In genomic region chr14:100117647-100118376, GRCh38 we compare ENCODE assay signal across 15 cellular contexts. TPM values are rescaled to one million over a fixed set of nuclear protein-coding genes. Genes with fewer than 3 reads are reported as not detected.
DNase-seq lines count a peak whose midpoint lies in the region; ATAC-seq and TF ChIP-seq lines count a peak whose summit lies in the region.
"Had no signal": no experiment of that assay in that cellular context is flagged by ENCODE, and none has a peak within 500 bp of the region (broad histone marks: within the 10 kb centered on the region; RNA-seq: fewer than 3 reads in every experiment).

No MANE protein-coding gene starts in this region.

- CTCF ChIA-PET in OCI-LY7 (lab: Charles Lee; ENCODE audit: unreplicated experiment), result interaction anchor here (0.6 to 1.1 kb wide), 3 partner anchors 10 to 80 kb away, joined by 3 read pairs; no protein-coding TSS in a partner anchor

- ATAC-seq in central memory CD8-positive, alpha-beta T cell (replicated peaks; ENCODE audit: extremely low read depth, poor library complexity, severe bottlenecking), result no peak
- ATAC-seq in omental fat pad (ENCODE audit: low FRiP score) (no peak), heart right ventricle (no peak)
- ATAC-seq: right lobe of liver had no signal

- intact Hi-C loops in OCI-LY7 (cut with micrococcal nuclease; ENCODE audit: unreplicated experiment) (no loop called here), thyroid gland (cut with DNase I) (no loop called here), heart right ventricle (cut with DNase I) (no loop called here)

- H3K36me3 ChIP-seq in OCI-LY7 (ENCODE audit: insufficient read depth, low read length) (peaks cover 41% of the 10 kb centered on the region; the same call in 1 of the 2 replicates), thyroid gland (no peaks in the 10 kb centered on the region), heart right ventricle (peaks cover 0 to 54% (median 0%) of the 10 kb centered on the region in 9 donors)

- TF ChIP-seq CTCF in OCI-LY7 (conservative IDR thresholded peaks at IDR 0.05; ENCODE audit: low read length) (no peak), thyroid gland (IDR thresholded peaks at IDR 0.05) (no peak), omental fat pad (IDR thresholded peaks at IDR 0.05) (no peak), heart right ventricle (IDR thresholded peaks at IDR 0.05) (no peak)

- no peaks in the 10 kb centered on the region for H3K9me3 ChIP-seq in OCI-LY7 (ENCODE audit: low read length)
- no peaks in the 10 kb centered on the region for H3K9me3 ChIP-seq in thyroid gland
- H3K9me3 ChIP-seq in heart right ventricle, result no peaks in the 10 kb centered on the region
- H3K9me3 ChIP-seq: BLaER1 treated with 17β-estradiol and CSF1 and Interleukin-3, amounts not matched to agents 10 nM and 100 nM; right lobe of liver had no signal

- no peaks in the 10 kb centered on the region for H3K27me3 ChIP-seq in thyroid gland
- no peaks in the 10 kb centered on the region for H3K27me3 ChIP-seq in heart right ventricle
- H3K27me3 ChIP-seq: BLaER1 treated with 17β-estradiol and CSF1 and Interleukin-3, amounts not matched to agents 10 nM and 100 nM; right lobe of liver had no signal

- POLR2A ChIA-PET in OCI-LY7 (lab: Charles Lee), result interaction anchor here (0.8 kb wide), 1 partner anchor 80 kb away, joined by 3 read pairs; no protein-coding TSS in a partner anchor

- no peak overlapping the region for H3K4me3 ChIP-seq in OCI-LY7 (ENCODE audit: low read depth, low read length, poor library complexity, severe bottlenecking)
- no peak overlapping the region for H3K4me3 ChIP-seq in thyroid gland (replicated peaks in 1 of 3)
- H3K4me3 ChIP-seq in heart right ventricle, result no peak overlapping the region
- H3K4me3 ChIP-seq: BLaER1 treated with 17β-estradiol and CSF1 and Interleukin-3, amounts not matched to agents 10 nM and 100 nM; right lobe of liver had no signal

- H3K27me3 Mint-ChIP-seq in activated naive CD4-positive, alpha-beta T cell treated with anti-CD3 and anti-CD28 coated beads, Interleukin-2, amount 50 U/mL, for 24 hours, result no peaks in the 10 kb centered on the region
- H3K27me3 Mint-ChIP-seq in central memory CD8-positive, alpha-beta T cell, result no peaks in the 10 kb centered on the region

- no peaks in the 10 kb centered on the region for H3K79me2 ChIP-seq in OCI-LY7 (ENCODE audit: insufficient read depth, low read depth, low read length)

- no peaks in the 10 kb centered on the region for H4K20me1 ChIP-seq in OCI-LY7 (ENCODE audit: insufficient read depth, low read length)

- H3K4me3 Mint-ChIP-seq in activated naive CD4-positive, alpha-beta T cell treated with anti-CD3 and anti-CD28 coated beads, Interleukin-2, amount 50 U/mL, for 24 hours, result no peak overlapping the region
- H3K4me3 Mint-ChIP-seq in central memory CD8-positive, alpha-beta T cell, result no peak overlapping the region

- no peaks in the 10 kb centered on the region for H3K9me3 Mint-ChIP-seq in activated naive CD4-positive, alpha-beta T cell treated with anti-CD3 and anti-CD28 coated beads, Interleukin-2, amount 50 U/mL, for 24 hours
- H3K9me3 Mint-ChIP-seq in central memory CD8-positive, alpha-beta T cell, result no peaks in the 10 kb centered on the region

- H3K27ac Mint-ChIP-seq in activated naive CD4-positive, alpha-beta T cell treated with anti-CD3 and anti-CD28 coated beads, Interleukin-2, amount 50 U/mL, for 24 hours, result peak overlapping the region; percentile 84
- H3K27ac Mint-ChIP-seq in central memory CD8-positive, alpha-beta T cell (ENCODE audit: low read depth), result peak overlapping the region; percentile 29

- TF ChIP-seq POLR2A in thyroid gland (IDR thresholded peaks at IDR 0.05), result no peak

- H2AFZ ChIP-seq in OCI-LY7 (ENCODE audit: low read length), result no peak overlapping the region

- H3K4me2 ChIP-seq in OCI-LY7 (ENCODE audit: low read length), result no peak overlapping the region
- H3K4me2 ChIP-seq: BLaER1 treated with 17β-estradiol and CSF1 and Interleukin-3, amounts not matched to agents 10 nM and 100 nM had no signal

- H3K9me2 ChIP-seq in OCI-LY7 (ENCODE audit: insufficient read depth, low read length), result no peaks in the 10 kb centered on the region

- WGBS in thyroid gland, 2 donors, result 78 to 80% methylated on average over 13 of the region's 13 CpGs
- WGBS in heart right ventricle, 2 donors, result 96 to 97% methylated on average over 13 of the region's 13 CpGs

- H3K27ac ChIP-seq in OCI-LY7 (ENCODE audit: low read depth, low read length, poor library complexity, severe bottlenecking), result peak overlapping the region; percentile 21
- H3K27ac ChIP-seq in thyroid gland, result no peak overlapping the region
- no peak overlapping the region for H3K27ac ChIP-seq in heart right ventricle
- H3K27ac ChIP-seq: BLaER1 treated with 17β-estradiol and CSF1 and Interleukin-3, amounts not matched to agents 10 nM and 100 nM; right lobe of liver had no signal

- H3K36me3 Mint-ChIP-seq in activated naive CD4-positive, alpha-beta T cell treated with anti-CD3 and anti-CD28 coated beads, Interleukin-2, amount 50 U/mL, for 24 hours, result no peaks in the 10 kb centered on the region
- peaks cover 36% of the 10 kb centered on the region for H3K36me3 Mint-ChIP-seq in central memory CD8-positive, alpha-beta T cell (ENCODE audit: insufficient read depth)

- no peak for DNase-seq in activated naive CD4-positive, alpha-beta T cell treated with Interleukin-2 at 50 U/mL for 16 hours
- DNase-seq in OCI-LY7 (ENCODE audit: low spot score), result peak; percentile 52
- DNase-seq in central memory CD8-positive, alpha-beta T cell (ENCODE audit: low spot score in 2 of 2), result no peak
- peak; percentile 15 to 30 for DNase-seq in thyroid gland
- DNase-seq in omental fat pad (ENCODE audit: low spot score), result no peak
- no peak for DNase-seq in ecto neural progenitor cell (ENCODE audit: low spot score)
- DNase-seq in heart right ventricle, result no peak
- DNase-seq: activated CD4-positive, alpha-beta T cell treated with anti-CD3 and anti-CD28 coated beads for 48 hours; anterior cingulate cortex; NCI-H1930; SHP77 treated with DMSO at 0.1 percent for 48 hours had no signal

- peaks cover 14% of the 10 kb centered on the region for H3K4me1 ChIP-seq in OCI-LY7 (ENCODE audit: insufficient read depth, low read length, poor library complexity, severe bottlenecking)
- no peaks in the 10 kb centered on the region for H3K4me1 ChIP-seq in thyroid gland
- H3K4me1 ChIP-seq in heart right ventricle, result peaks cover 0 to 4% (median 0%) of the 10 kb centered on the region in 9 donors
- H3K4me1 ChIP-seq: right lobe of liver had no signal

- H3K4me1 Mint-ChIP-seq in activated naive CD4-positive, alpha-beta T cell treated with anti-CD3 and anti-CD28 coated beads, Interleukin-2, amount 50 U/mL, for 24 hours, result peaks cover 52% of the 10 kb centered on the region
- H3K4me1 Mint-ChIP-seq in central memory CD8-positive, alpha-beta T cell, result peaks cover 60% of the 10 kb centered on the region

- no TSS peak for BruUV-seq in OCI-LY7 (replicated peaks; lab: Mats Ljungman, UMichigan)

RNA-seq across cellular contexts. Expression of gene DEGS2, which starts 41.6 kb away (rescaled TPM):
- total RNA-seq in OCI-LY7 (2014; rRNA removed; shearing (Covaris generic)), result 2.0 and 8.3 TPM in 2 replicates
- total RNA-seq in OCI-LY7 (2022), result 12.2 and 14.6 TPM in 2 replicates
- total RNA-seq in thyroid gland, result 1 to 10 TPM in 3 of 4 donors, under 1 TPM in 1; 0.54 to 7.6 (median 3.6) TPM
- total RNA-seq in omental fat pad, result under 1 TPM in 3 of 4 donors, not detected in 1; 0.19 to 0.79 (median 0.19) TPM
- total RNA-seq in heart right ventricle, result under 1 TPM in 4 of 10 donors, not detected in 6; 0.04 to 0.20 (median 0.10) TPM
- under 1 TPM in 1 of 2 donors, not detected in 1; 0.10 TPM for polyA plus RNA-seq in heart right ventricle
- total RNA-seq: HT1080 had no signal

RNA-seq across cellular contexts. Expression of gene EVL, which starts 52.6 kb away (rescaled TPM):
- 154 and 206 TPM in 2 replicates for total RNA-seq in OCI-LY7 (2014; rRNA removed; shearing (Covaris generic))
- total RNA-seq in OCI-LY7 (2022), result 298 and 324 TPM in 2 replicates
- total RNA-seq in thyroid gland, result 10 to 100 TPM; 24.2 to 40.1 (median 29.8) TPM
- total RNA-seq in omental fat pad, result 100 to 1,000 TPM in 1 of 4 donors, 10 to 100 TPM in 3; 33.7 to 148 (median 56.1) TPM
- total RNA-seq in heart right ventricle, result 10 to 100 TPM; 32.2 to 79.4 (median 50.7) TPM
- 10 to 100 TPM; 26.0 to 47.5 TPM for polyA plus RNA-seq in heart right ventricle

Comparison
In these comparisons a context has a peak if more than half of its experiments do, and no peak if none do; other contexts are left out.
1. DNase-seq: peak in OCI-LY7 (single experiment) and thyroid gland (2 of 2); none in activated naive CD4-positive, alpha-beta T cell treated with Interleukin-2 at 50 U/mL for 16 hours (single experiment), central memory CD8-positive, alpha-beta T cell (0 of 2), omental fat pad (single experiment), ecto neural progenitor cell (single experiment) and heart right ventricle (0 of 2).